In the genomic region with DNA sequence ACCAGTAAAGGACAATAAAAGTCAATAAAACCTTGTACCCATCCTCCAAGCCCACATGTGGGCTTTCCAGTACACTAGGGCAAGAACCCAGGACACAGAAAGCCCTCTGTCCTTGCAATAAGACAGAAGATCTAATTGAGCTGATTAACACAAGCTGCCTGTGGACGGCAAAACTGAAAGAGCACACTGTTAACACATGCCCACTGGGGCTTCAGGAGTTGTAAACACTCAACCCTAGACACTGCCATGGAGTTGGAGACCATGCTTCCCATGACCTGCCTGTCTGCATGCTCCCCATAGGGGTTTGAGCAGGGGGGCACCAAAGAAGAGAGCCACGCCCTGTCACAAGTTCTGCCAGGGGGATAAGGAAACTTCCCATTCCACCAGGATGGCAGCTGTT, we compare ENCODE assay signal across 27 cellular contexts. TPM values are rescaled to one million over a fixed set of nuclear protein-coding genes. Genes with fewer than 3 reads are reported as not detected.
A peak's percentile ranks its signal among the peaks of the same experiment; 100 is the strongest.
DNase-seq lines count a peak whose midpoint lies in the region; ATAC-seq lines count a peak whose summit lies in the region.
"Had no signal": no experiment of that assay in that cellular context is flagged by ENCODE, and none has a peak within 500 bp of the region (broad histone marks: within the 10 kb centered on the region; RNA-seq: fewer than 3 reads in every experiment).

No MANE protein-coding gene starts in this region.

- DNase-seq in NCI-H82 (lab: John Stamatoyannopoulos, UW) (peak; percentile 53), SK-MEL-5 (ENCODE audit: low read depth, low spot score) (peak; percentile 75), epidermal melanocyte (ENCODE audit: insufficient read length, low spot score) (peak; percentile 64), superior temporal gyrus (ENCODE audit: extremely low spot score) (no peak)
- DNase-seq in stimulated activated CD8-positive, alpha-beta memory T cell treated with anti-CD3 and anti-CD28 coated beads, Interleukin-4, amount 100 ng/mL, for 48 hours = no peak
- DNase-seq: 8988T; ACHN; BE2C; C1 segment of cervical spinal cord; CD4-positive, alpha-beta memory T cell; CD4-positive, CD25-positive, alpha-beta regulatory T cell; CD8-positive, alpha-beta memory T cell; COR-L47; DMS 273 treated with DMSO at 0.1 percent for 48 hours; DMS153; DMS53; DMS79; DND-41; EL; GDM1 had no signal

- in situ Hi-C loops in SK-MEL-5 (cut with HindIII; ENCODE audit: low pct_unique_long_range_greater_than_20kb, low sequenced_read_pairs) = no loop called here

- no peak for ATAC-seq in GM19023 (IDR thresholded peaks at IDR 0.05; ENCODE audit: unreplicated experiment)
- no peak for ATAC-seq in GM18511 (IDR thresholded peaks at IDR 0.05; ENCODE audit: unreplicated experiment)
- ATAC-seq: GM12878 had no signal

RNA-seq across cellular contexts. Expression of gene WIPF3, which starts 22.6 kb away (rescaled TPM):
- total RNA-seq in SK-MEL-5 (2014; rRNA removed; shearing (Covaris generic)) = 3.6 and 4.1 TPM in 2 replicates
- polyA plus RNA-seq in SK-MEL-5 (2015; cell fraction: cytosol; rRNA removed) = 8.5 and 9.1 TPM in 2 replicates
- polyA plus RNA-seq in SK-MEL-5 (2015; cell fraction: nucleus; rRNA removed) = 4.7 TPM in 2 replicates
- total RNA-seq: CD4-positive, alpha-beta memory T cell; CD4-positive, CD25-positive, alpha-beta regulatory T cell; CD8-positive, alpha-beta memory T cell; Daoy; G401 had no signal
- polyA plus RNA-seq: AG04450; CD14-positive monocyte; CD4-positive, alpha-beta memory T cell; CD4-positive, CD25-positive, alpha-beta regulatory T cell; CD8-positive, alpha-beta memory T cell had no signal

Comparison
In these comparisons a context has a peak if more than half of its experiments do, and no peak if none do; other contexts are left out.
1. DNase-seq: peak in NCI-H82 (single experiment), SK-MEL-5 (single experiment) and epidermal melanocyte (single experiment); none in superior temporal gyrus (single experiment) and stimulated activated CD8-positive, alpha-beta memory T cell treated with anti-CD3 and anti-CD28 coated beads, Interleukin-4, amount 100 ng/mL, for 48 hours (single experiment).